Comparison of ENCODE assay signal across 20 cellular contexts in genomic region chr9:123609844-123610243, GRCh38.
DNase-seq lines count a peak whose midpoint lies in the region; ATAC-seq lines count a peak whose summit lies in the region.
"Had no signal": no experiment of that assay in that cellular context is flagged by ENCODE, and none has a peak within 500 bp of the region (broad histone marks: within the 10 kb centered on the region; RNA-seq: fewer than 3 reads in every experiment).

No MANE protein-coding gene starts in this region.

- no peak for ATAC-seq in HG02678 (IDR thresholded peaks at IDR 0.05; ENCODE audit: unreplicated experiment)
- no peak for ATAC-seq in sciatic nerve
- ATAC-seq: HepG2 had no signal

- intact Hi-C loops in sciatic nerve (cut with DNase I), result no loop called here

- DNase-seq in NCI-H2171 treated with DMSO at 0.1 percent for 48 hours (lab: John Stamatoyannopoulos, UW) (peak; percentile 9), NCI-H2171 (lab: John Stamatoyannopoulos, UW) (no peak), NCI-H2029 treated with DMSO at 0.1 percent for 48 hours (lab: John Stamatoyannopoulos, UW) (peak; percentile 54), ecto neural progenitor cell (ENCODE audit: low spot score) (peak; percentile 14), pons (ENCODE audit: low spot score) (peak; percentile 8), amniotic stem cell (lab: John Stamatoyannopoulos, UW) (no peak), sciatic nerve (ENCODE audit: low spot score) (no peak)
- DNase-seq: activated CD4-positive, alpha-beta T cell treated with anti-CD3 and anti-CD28 coated beads, Interleukin-2, amount 50 U/mL, for 1 hour; activated gamma-delta T cell treated with Interleukin-2 at 50 U/mL for 16 hours; adrenal gland; DMS153; GF-D8; kidney; NCI-H1436; NCI-H526; retina; SHP77 treated with DMSO at 0.1 percent for 48 hours; stimulated activated CD4-positive, alpha-beta T cell treated with anti-CD3 and anti-CD28 coated beads, Interleukin-12 subunit alpha, Interleukin-12 subunit beta, amount 100 ng/mL, for 4 hours had no signal

Comparison
In these comparisons a context has a peak if more than half of its experiments do, and no peak if none do; other contexts are left out.
1. DNase-seq: peak in NCI-H2171 treated with DMSO at 0.1 percent for 48 hours (single experiment), NCI-H2029 treated with DMSO at 0.1 percent for 48 hours (single experiment), ecto neural progenitor cell (single experiment) and pons (single experiment); none in NCI-H2171 (single experiment), amniotic stem cell (single experiment) and sciatic nerve (single experiment).